Comparison of ENCODE assay signal across 11 cellular contexts in the genomic region with DNA sequence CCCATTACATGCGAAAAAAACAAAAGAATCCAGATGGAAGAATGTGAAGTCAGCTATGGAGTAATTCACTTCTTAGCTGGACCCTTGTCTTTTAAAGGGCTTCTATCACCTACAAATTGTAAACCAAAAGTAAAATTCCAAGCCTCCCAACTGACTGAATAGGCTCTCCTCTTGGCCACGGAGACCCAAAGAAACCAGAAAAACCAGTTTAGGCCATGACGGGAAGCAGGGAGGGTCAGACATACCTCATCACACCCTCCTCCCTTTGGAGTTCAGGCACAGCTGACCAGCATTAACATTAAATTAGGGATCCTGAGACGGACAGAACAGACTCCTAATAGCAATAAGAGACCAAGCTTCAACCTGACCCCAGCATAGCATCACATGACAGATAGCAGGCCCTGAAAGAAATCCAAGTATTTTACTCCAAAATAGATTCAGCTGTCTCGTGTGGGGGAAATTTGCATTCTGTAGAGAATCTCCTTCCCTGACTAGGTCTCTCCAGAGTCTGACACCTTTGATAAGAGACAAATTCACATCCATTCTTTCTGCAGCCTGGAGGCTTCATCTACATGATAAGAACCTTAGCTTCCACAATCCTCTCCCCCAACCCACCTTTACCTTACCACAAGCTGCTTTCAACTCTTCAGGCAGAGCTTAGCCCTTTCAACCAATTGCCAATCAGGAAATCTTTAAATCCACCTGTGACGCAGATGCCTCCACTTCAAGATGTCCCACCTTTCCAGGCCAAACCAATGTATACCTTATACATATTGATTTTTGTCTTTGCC.
DNase-seq lines count a peak whose midpoint lies in the region; ATAC-seq and TF ChIP-seq lines count a peak whose summit lies in the region.
"Had no signal": no experiment of that assay in that cellular context is flagged by ENCODE, and none has a peak within 500 bp of the region (broad histone marks: within the 10 kb centered on the region; RNA-seq: fewer than 3 reads in every experiment).

No MANE protein-coding gene starts in this region.

- H3K27me3 ChIP-seq in MG63 = no peaks in the 10 kb centered on the region

- peaks cover 46% of the 10 kb centered on the region for H3K4me1 Mint-ChIP-seq in type B pancreatic cell (ENCODE audit: unreplicated experiment)

- H3K4me3 ChIP-seq in MG63 = no peak overlapping the region

- H3K4me3 Mint-ChIP-seq in type B pancreatic cell = peak overlapping the region; percentile 78

- no peaks in the 10 kb centered on the region for H3K36me3 ChIP-seq in MG63

- no peaks in the 10 kb centered on the region for H3K9me3 Mint-ChIP-seq in type B pancreatic cell

- no peak for TF ChIP-seq CTCF in VCaP (conservative IDR thresholded peaks at IDR 0.05)
- no peak for TF ChIP-seq CTCF in type B pancreatic cell (conservative IDR thresholded peaks at IDR 0.05)

- ATAC-seq in left colon = peak; percentile 100
- no peak for ATAC-seq in HG03196 (IDR thresholded peaks at IDR 0.05; ENCODE audit: unreplicated experiment)

- H3K27me3 Mint-ChIP-seq in type B pancreatic cell = no peaks in the 10 kb centered on the region

- H3K9me3 ChIP-seq in MG63 = no peaks in the 10 kb centered on the region

- H3K27ac Mint-ChIP-seq in type B pancreatic cell = peak overlapping the region; percentile 98

- H3K27ac ChIP-seq in VCaP = peak overlapping the region; percentile 63
- H3K27ac ChIP-seq: KMS-11 had no signal

- intact Hi-C loops in left colon (cut with DNase I, micrococcal nuclease) = no loop called here

- no peaks in the 10 kb centered on the region for H3K36me3 Mint-ChIP-seq in type B pancreatic cell

- DNase-seq in DMS79 treated with DMSO at 0.1 percent for 48 hours (lab: John Stamatoyannopoulos, UW) = peak; percentile 33
- no peak for DNase-seq in DMS79 (lab: John Stamatoyannopoulos, UW)
- peak; percentile 33 to 67 for DNase-seq in left colon
- peak; percentile 50 for DNase-seq in type B pancreatic cell (ENCODE audit: extremely low spot score, unreplicated experiment)
- no peak for DNase-seq in MG63
- DNase-seq in stimulated activated CD4-positive, alpha-beta T cell treated with anti-CD3 and anti-CD28 coated beads, Interleukin-4, amount 100 ng/mL, for 4 hours = no peak
- DNase-seq: central memory CD4-positive, alpha-beta T cell; DND-41 had no signal

Comparison
In these comparisons a context has a peak if more than half of its experiments do, and no peak if none do; other contexts are left out.
1. DNase-seq: peak in DMS79 treated with DMSO at 0.1 percent for 48 hours (single experiment), left colon (2 of 2) and type B pancreatic cell (single experiment); none in DMS79 (single experiment), MG63 (single experiment) and stimulated activated CD4-positive, alpha-beta T cell treated with anti-CD3 and anti-CD28 coated beads, Interleukin-4, amount 100 ng/mL, for 4 hours (0 of 2).